11 cellular contexts compared by ENCODE assay signal in the genomic region with DNA sequence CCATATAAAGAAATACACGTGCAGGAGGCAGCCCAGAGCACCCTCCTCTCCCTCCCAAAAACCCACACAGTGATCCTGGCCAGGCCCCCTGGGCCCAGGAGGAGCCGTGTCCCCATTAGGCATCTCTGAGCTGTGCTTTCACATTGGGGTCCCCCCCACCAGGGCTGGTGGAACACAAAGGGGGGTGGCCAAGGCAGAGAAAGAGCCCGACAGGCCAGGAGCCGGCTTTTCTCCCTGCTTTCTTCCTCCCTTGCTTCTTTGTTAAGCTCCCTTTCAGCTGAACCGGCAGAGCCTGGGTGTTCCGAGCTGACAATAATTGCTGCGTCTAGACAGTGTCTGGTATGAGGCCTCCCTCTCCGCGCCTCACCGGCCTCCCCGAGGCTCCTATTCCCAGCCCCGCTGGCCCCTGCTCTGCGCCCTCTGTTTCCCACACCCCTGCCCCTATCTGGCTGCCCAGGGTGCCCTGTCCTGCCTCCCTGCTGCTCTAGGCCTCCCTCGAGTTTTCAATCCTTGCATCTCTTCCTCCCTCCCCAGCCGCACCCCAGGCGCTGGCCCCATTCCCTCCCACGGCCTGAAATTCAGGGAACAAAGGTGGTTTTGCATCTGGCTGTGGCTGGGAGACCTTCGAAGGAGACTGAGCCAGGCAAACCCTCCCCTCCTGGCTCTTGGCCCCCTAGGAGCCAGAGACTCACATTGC.
DNase-seq lines count a peak whose midpoint lies in the region; TF ChIP-seq lines count a peak whose summit lies in the region.
"Had no signal": no experiment of that assay in that cellular context is flagged by ENCODE, and none has a peak within 500 bp of the region (broad histone marks: within the 10 kb centered on the region; RNA-seq: fewer than 3 reads in every experiment).

No MANE protein-coding gene starts in this region.

- H3K9me3 Mint-ChIP-seq in activated naive CD4-positive, alpha-beta T cell treated with anti-CD3 and anti-CD28 coated beads for 36 hours, result no peaks in the 10 kb centered on the region

- H3K9me3 ChIP-seq in A673 (ENCODE audit: low read depth, low read length, poor library complexity, severe bottlenecking), result no peaks in the 10 kb centered on the region
- H3K9me3 ChIP-seq in osteoblast (ENCODE audit: low read depth, low read length), result no peaks in the 10 kb centered on the region

- POLR2A ChIA-PET in A673 (lab: Charles Lee; ENCODE audit: low non-redundant PET), result no interaction called here

- H3K4me3 ChIP-seq in A673 (ENCODE audit: low read depth, low read length, poor library complexity, severe bottlenecking) (no peak overlapping the region), fibroblast of mammary gland (ENCODE audit: control insufficient read depth, low read depth, low read length) (no peak overlapping the region), osteoblast (ENCODE audit: insufficient read depth, low read length) (no peak overlapping the region)

- DNase-seq in A673 (ENCODE audit: low spot score) (peak; percentile 70), NCI-H2227 treated with DMSO at 0.1 percent for 48 hours (lab: John Stamatoyannopoulos, UW) (peak; percentile 70), fibroblast of mammary gland (ENCODE audit: low read depth) (peak; percentile 33), osteoblast (ENCODE audit: insufficient read length, low spot score, missing footprints) (peak; percentile 84), T-helper 9 cell (no peak), kidney glomerular epithelial cell (lab: John Stamatoyannopoulos, UW) (no peak)
- no peak for DNase-seq in activated T-cell treated with anti-CD3 and anti-CD28 coated beads, Interleukin-2, amount 50 U/mL, for 1 hour
- DNase-seq in activated naive CD4-positive, alpha-beta T cell treated with anti-CD3 and anti-CD28 coated beads for 36 hours, result no peak
- DNase-seq: MV-4-11; stimulated activated naive CD4-positive, alpha-beta T cell had no signal

- H3K27me3 Mint-ChIP-seq in activated naive CD4-positive, alpha-beta T cell treated with anti-CD3 and anti-CD28 coated beads for 36 hours (ENCODE audit: low read depth), result no peaks in the 10 kb centered on the region

- peak overlapping the region; percentile 66 for H3K27ac ChIP-seq in A673 (ENCODE audit: low read depth, low read length, poor library complexity, severe bottlenecking)
- H3K27ac ChIP-seq in osteoblast (ENCODE audit: low read depth, low read length), result peak overlapping the region; percentile 61
- H3K27ac ChIP-seq: C4-2B had no signal

- peaks cover 21% of the 10 kb centered on the region for H3K4me1 Mint-ChIP-seq in activated naive CD4-positive, alpha-beta T cell treated with anti-CD3 and anti-CD28 coated beads for 36 hours (ENCODE audit: low read depth)

- CTCF ChIA-PET in A673 (lab: Charles Lee), result no interaction called here
- CTCF ChIA-PET in activated naive CD4-positive, alpha-beta T cell treated with anti-CD3 and anti-CD28 coated beads for 36 hours (lab: Charles Lee), result no interaction called here

- H2AFZ ChIP-seq in osteoblast (ENCODE audit: low read length), result no peak overlapping the region

- no peak overlapping the region for H3K27ac Mint-ChIP-seq in activated naive CD4-positive, alpha-beta T cell treated with anti-CD3 and anti-CD28 coated beads for 36 hours

- no peak overlapping the region for H3K4me2 ChIP-seq in osteoblast (ENCODE audit: insufficient read depth, low read length)

- no TSS peak for BruUV-seq in A673 (replicated peaks; lab: Mats Ljungman, UMichigan)

- H3K79me2 ChIP-seq in osteoblast (ENCODE audit: insufficient read depth, low read length), result peaks cover 7% of the 10 kb centered on the region

- H3K4me1 ChIP-seq in A673 (ENCODE audit: insufficient read depth, low read length, poor library complexity, severe bottlenecking) (peaks cover 58% of the 10 kb centered on the region), osteoblast (ENCODE audit: insufficient read depth, low read length) (peaks cover 31% of the 10 kb centered on the region)

- no peak overlapping the region for H3K4me3 Mint-ChIP-seq in activated naive CD4-positive, alpha-beta T cell treated with anti-CD3 and anti-CD28 coated beads for 36 hours

- H3K36me3 Mint-ChIP-seq in activated naive CD4-positive, alpha-beta T cell treated with anti-CD3 and anti-CD28 coated beads for 36 hours (ENCODE audit: low read depth), result peaks cover 9% of the 10 kb centered on the region

- H3K27me3 ChIP-seq in A673 (replicated peaks; ENCODE audit: insufficient read depth, low read depth, low read length, poor library complexity) (no peaks in the 10 kb centered on the region), osteoblast (ENCODE audit: insufficient read depth, low read length) (no peaks in the 10 kb centered on the region)

- intact Hi-C loops in A673 (cut with micrococcal nuclease; ENCODE audit: unreplicated experiment), result no loop called here
- intact Hi-C loops in activated naive CD4-positive, alpha-beta T cell treated with anti-CD3 and anti-CD28 coated beads for 36 hours (cut with micrococcal nuclease), result no loop called here

- TF ChIP-seq CTCF in A673 (conservative IDR thresholded peaks at IDR 0.05; ENCODE audit: low read depth, low read length), result no peak
- TF ChIP-seq CTCF in fibroblast of mammary gland (conservative IDR thresholded peaks at IDR 0.05; ENCODE audit: control insufficient read depth, insufficient read depth, low read depth, low read length), result no peak
- TF ChIP-seq CTCF in osteoblast (IDR thresholded peaks at IDR 0.05; ENCODE audit: extremely low read depth, low read depth, low read length), result no peak

- no peaks in the 10 kb centered on the region for H4K20me1 ChIP-seq in osteoblast (ENCODE audit: insufficient read depth, low read length)

- peaks cover 4% of the 10 kb centered on the region for H3K36me3 ChIP-seq in A673 (ENCODE audit: insufficient read depth, low read length, poor library complexity, severe bottlenecking)
- peaks cover 6% of the 10 kb centered on the region for H3K36me3 ChIP-seq in osteoblast (ENCODE audit: insufficient read depth, low read length)

Comparison
In these comparisons a context has a peak if more than half of its experiments do, and no peak if none do; other contexts are left out.
1. DNase-seq: peak in A673 (single experiment), NCI-H2227 treated with DMSO at 0.1 percent for 48 hours (single experiment), fibroblast of mammary gland (single experiment) and osteoblast (single experiment); none in T-helper 9 cell (single experiment), kidney glomerular epithelial cell (single experiment), activated T-cell treated with anti-CD3 and anti-CD28 coated beads, Interleukin-2, amount 50 U/mL, for 1 hour (single experiment) and activated naive CD4-positive, alpha-beta T cell treated with anti-CD3 and anti-CD28 coated beads for 36 hours (single experiment).